ENCODE assay signal across 8 cellular contexts in the genomic region with DNA sequence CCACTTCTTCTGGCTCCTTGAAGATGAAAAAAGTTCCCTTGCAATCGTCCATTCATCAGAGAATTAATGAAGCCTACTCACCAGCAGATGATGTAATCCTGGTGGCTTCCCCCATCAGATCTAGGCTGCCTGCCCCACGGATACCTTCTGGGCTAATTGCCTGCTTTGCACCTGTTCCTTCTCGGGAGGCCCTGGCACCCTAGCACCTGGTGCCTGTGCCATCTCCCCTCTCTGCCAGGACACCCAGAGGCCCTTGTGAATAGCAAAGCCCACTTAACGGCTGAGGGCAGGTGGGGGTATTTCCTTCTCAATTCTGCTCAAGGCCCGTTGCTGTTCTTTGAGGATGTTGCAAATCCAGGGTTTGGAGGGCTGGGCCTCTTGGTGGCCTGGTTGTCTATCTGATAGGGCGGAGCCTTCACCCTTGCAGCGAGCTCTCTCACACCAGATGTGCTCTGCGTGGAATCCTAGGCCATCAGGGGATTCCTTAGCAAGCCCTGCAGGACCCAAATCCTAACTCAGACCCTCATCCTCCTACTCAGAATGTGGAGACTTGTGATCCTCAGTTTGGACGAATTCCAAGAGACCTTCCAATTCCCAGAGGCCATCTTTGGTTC. TPM values are rescaled to one million over a fixed set of nuclear protein-coding genes. Genes with fewer than 3 reads are reported as not detected.
DNase-seq lines count a peak whose midpoint lies in the region; ATAC-seq, FAIRE-seq and TF ChIP-seq lines count a peak whose summit lies in the region.

A gene (minus strand): TSS at position 363 of the 614 bp plus-strand sequence. CDS start 22,360 bp downstream, outside the sequence.

- TF ChIP-seq POLR2A in endothelial cell of umbilical vein (IDR thresholded peaks at IDR 0.05; ENCODE audit: low read depth, low read length) (no peak), spleen (IDR thresholded peaks at IDR 0.05) (no peak)

- no peak within 1 kb of the TSS for H3K9ac ChIP-seq in endothelial cell of umbilical vein (replicated peaks; ENCODE audit: extremely low read depth, insufficient read depth, low read length)

- no peak within 1 kb of the TSS for H2AFZ ChIP-seq in endothelial cell of umbilical vein (ENCODE audit: low read depth, low read length)

- BruUV-seq in endothelial cell of umbilical vein (replicated peaks; lab: Mats Ljungman, UMichigan) = no TSS peak

- H3K9me3 ChIP-seq in endothelial cell of umbilical vein (replicated peaks; ENCODE audit: control insufficient read depth, insufficient read depth, low read length) (no peaks in the 10 kb centered on the region), spleen (no peaks in the 10 kb centered on the region), HAP-1 (no peaks in the 10 kb centered on the region)

- DNase-seq in HL-60 (ENCODE audit: low read depth in 1 of 2, low spot score in 1 of 2) = peak; percentile 82 to 96
- DNase-seq in NCI-H524 treated with DMSO at 0.1 percent for 48 hours (lab: John Stamatoyannopoulos, UW) = peak; percentile 19
- DNase-seq in endothelial cell of umbilical vein (ENCODE audit: low read depth, low spot score) = no peak
- no peak for DNase-seq in spleen
- DNase-seq in HAP-1 (ENCODE audit: low spot score in 2 of 2) = no peak
- no peak for DNase-seq in SK-N-DZ (ENCODE audit: low spot score)

- H3K27ac ChIP-seq in HL-60 (replicated peaks) (peak within 1 kb of the TSS; percentile 94), endothelial cell of umbilical vein (ENCODE audit: insufficient read depth, low read depth, low read length) (no peak within 1 kb of the TSS), spleen (peak within 1 kb of the TSS in 7 of 8 donors; percentile 85 to 93 (median 90))

- TF ChIP-seq CTCF in HL-60 (IDR thresholded peaks at IDR 0.05; ENCODE audit: insufficient read depth, low read length) = no peak
- no peak for TF ChIP-seq CTCF in endothelial cell of umbilical vein (IDR thresholded peaks at IDR 0.05; ENCODE audit: extremely low read depth in 1 of 2, insufficient read depth in 1 of 2, low read depth in 1 of 2, low read length in 2 of 2)
- no peak for TF ChIP-seq CTCF in spleen (IDR thresholded peaks at IDR 0.05 in 8 of 11, conservative IDR thresholded peaks at IDR 0.05 in 3 of 11)

- H3K79me2 ChIP-seq in endothelial cell of umbilical vein (ENCODE audit: control insufficient read depth, insufficient read depth, low read length) = no peaks in the 10 kb centered on the region

- H3K9me1 ChIP-seq in endothelial cell of umbilical vein (replicated peaks; ENCODE audit: control insufficient read depth, extremely low read depth, insufficient read depth, low read length) = no peaks in the 10 kb centered on the region

- H4K20me1 ChIP-seq in endothelial cell of umbilical vein (replicated peaks; ENCODE audit: control insufficient read depth, extremely low read depth, insufficient read depth, low read length) = no peaks in the 10 kb centered on the region

- intact Hi-C loops in endothelial cell of umbilical vein (cut with micrococcal nuclease) (no loop called here), spleen (cut with DNase I; ENCODE audit: low total_unique reads) (no loop called here)

- H3K27me3 ChIP-seq in HL-60 (ENCODE audit: insufficient read depth, poor library complexity, severe bottlenecking) (no peaks in the 10 kb centered on the region), endothelial cell of umbilical vein (ENCODE audit: control insufficient read depth in 2 of 2, insufficient read depth in 2 of 2, low read length in 2 of 2) (peaks cover 3 to 10% of the 10 kb centered on the region in 2 experiments), spleen (replicated peaks in 1 of 7) (no peaks in the 10 kb centered on the region), HAP-1 (ENCODE audit: low read depth) (0 out of 2 replicates have a peak, but pooled peaks cover 5% of the 10 kb centered on the region)

- no peak within 1 kb of the TSS for H3K4me2 ChIP-seq in endothelial cell of umbilical vein (ENCODE audit: insufficient read depth, low read length)

- peak within 1 kb of the TSS; percentile 68 for H3K4me3 ChIP-seq in HL-60 (replicated peaks; ENCODE audit: insufficient read depth, low read length)
- H3K4me3 ChIP-seq in endothelial cell of umbilical vein (replicated peaks in 1 of 3; ENCODE audit: insufficient read depth in 1 of 3, low read depth in 1 of 3, low read length in 3 of 3) = no peak within 1 kb of the TSS
- peak within 1 kb of the TSS in 1 of 8 donors; percentile 11 for H3K4me3 ChIP-seq in spleen
- no peak within 1 kb of the TSS for H3K4me3 ChIP-seq in HAP-1

- POLR2A ChIA-PET in endothelial cell of umbilical vein (lab: Charles Lee) = no interaction called here

- CTCF ChIA-PET in endothelial cell of umbilical vein (lab: Charles Lee) = interaction anchor here (0.7 kb wide), 1 partner anchor 38 kb away, joined by 3 read pairs; no protein-coding TSS in a partner anchor

- WGBS in spleen, 5 donors = 38 to 75% (median 48%) methylated on average over 7 to 9 of the region's 9 CpGs

- in situ Hi-C loops in HAP-1 (cut with MboI; ENCODE audit: low sequenced_read_pairs) = no loop called here

- ATAC-seq in HG03457 (IDR thresholded peaks at IDR 0.05; ENCODE audit: unreplicated experiment) (no peak), GM21515 (IDR thresholded peaks at IDR 0.05; ENCODE audit: unreplicated experiment) (no peak)

- FAIRE-seq in endothelial cell of umbilical vein (lab: Jason Lieb, UNC) = no peak

- H3K36me3 ChIP-seq in endothelial cell of umbilical vein (ENCODE audit: control insufficient read depth in 2 of 2, extremely low read depth in 1 of 2, insufficient read depth in 2 of 2, low read length in 2 of 2) (no peaks in the 10 kb centered on the region), spleen (no peaks in the 10 kb centered on the region), HAP-1 (replicated peaks) (no peaks in the 10 kb centered on the region)

- H3K4me1 ChIP-seq in endothelial cell of umbilical vein (ENCODE audit: control insufficient read depth, extremely low read depth, insufficient read depth, low read length) (peaks cover 3% of the 10 kb centered on the region), spleen (peaks cover 21 to 78% (median 47%) of the 10 kb centered on the region in 6 donors), HAP-1 (no peaks in the 10 kb centered on the region)

- dilution Hi-C loops in endothelial cell of umbilical vein (cut with MboI; ENCODE audit: extremely low pct_ligation_motif_present, low sequenced_read_pairs) = no loop called here

TF ChIP-seq in endothelial cell of umbilical vein, 7 proteins besides CTCF, POLR2A, EP300 and RAD21:
- no peak for TF ChIP-seq MYC (IDR thresholded peaks at IDR 0.05; ENCODE audit: low read depth, low read length)
- TF ChIP-seq JUN (IDR thresholded peaks at IDR 0.05; ENCODE audit: borderline replicate concordance, insufficient read depth, insufficient read length, low read depth) = no peak
- TF ChIP-seq, protein P1, sequence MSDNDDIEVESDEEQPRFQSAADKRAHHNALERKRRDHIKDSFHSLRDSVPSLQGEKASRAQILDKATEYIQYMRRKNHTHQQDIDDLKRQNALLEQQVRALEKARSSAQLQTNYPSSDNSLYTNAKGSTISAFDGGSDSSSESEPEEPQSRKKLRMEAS (IDR thresholded peaks at IDR 0.05; ENCODE audit: insufficient read depth, insufficient read length) = no peak
- no peak for TF ChIP-seq EZH2 (IDR thresholded peaks at IDR 0.05; ENCODE audit: borderline replicate concordance, low read depth, low read length, severe bottlenecking)
- no peak for TF ChIP-seq GATA2 (IDR thresholded peaks at IDR 0.05; ENCODE audit: insufficient read depth, insufficient read length, low read depth, low read length)
- no peak for TF ChIP-seq POLR2AphosphoS5 (IDR thresholded peaks at IDR 0.05; ENCODE audit: insufficient read depth, low read depth, low read length)
- no peak for TF ChIP-seq FOS (IDR thresholded peaks at IDR 0.05; ENCODE audit: borderline replicate concordance, insufficient read depth, low read length)
TF ChIP-seq in endothelial cell of umbilical vein: peak in this region for 0.

RNA-seq across cellular contexts. Expression of the gene that starts here (rescaled TPM):
- 62.4 and 66.8 TPM in 2 replicates for total RNA-seq in endothelial cell of umbilical vein
- polyA plus RNA-seq in endothelial cell of umbilical vein = 44.6 and 60.4 TPM in 2 replicates
- polyA plus RNA-seq in endothelial cell of umbilical vein (2011; cell fraction: cytosol; rRNA removed) = 48.2 and 48.3 TPM in 2 replicates
- 49.5 and 75.6 TPM in 2 replicates for polyA plus RNA-seq in endothelial cell of umbilical vein (2011; cell fraction: nucleus; rRNA removed)
- 24.0 and 24.3 TPM in 2 replicates for polyA plus RNA-seq in endothelial cell of umbilical vein (2012)
- polyA minus RNA-seq in endothelial cell of umbilical vein = 33.5 and 46.5 TPM in 2 replicates
- polyA minus RNA-seq in endothelial cell of umbilical vein (2011; cell fraction: cytosol; rRNA and poly(A)+ RNA removed) = not detected
- 36.7 and 37.0 TPM in 2 replicates for polyA minus RNA-seq in endothelial cell of umbilical vein (2011; cell fraction: nucleus; rRNA and poly(A)+ RNA removed)
- total RNA-seq in spleen = 10 to 100 TPM; 46.6 to 79.4 (median 63.5) TPM
- 10 to 100 TPM; 36.0 to 66.6 (median 48.9) TPM for polyA plus RNA-seq in spleen
- not detected in 2 replicates for polyA plus RNA-seq in SK-N-DZ (2014; cell fraction: cytosol; rRNA removed)
- not detected in 2 replicates for polyA plus RNA-seq in SK-N-DZ (2014; cell fraction: nucleus; rRNA removed)

Comparison
In these comparisons a context has a peak if more than half of its experiments do, and no peak if none do; other contexts are left out.
1. DNase-seq: peak in HL-60 (2 of 2) and NCI-H524 treated with DMSO at 0.1 percent for 48 hours (single experiment); none in endothelial cell of umbilical vein (single experiment), spleen (single experiment), HAP-1 (0 of 2) and SK-N-DZ (single experiment).